Comparison of ENCODE assay signal across 1 cellular context in genomic region chr20:35619196-35620095, GRCh38.
TF ChIP-seq lines count a peak whose summit lies in the region.

No MANE protein-coding gene starts in this region.

TF ChIP-seq in HepG2, 621 proteins besides CTCF, POLR2A, EP300 and RAD21 (continued from another document and continues in another):
- peak; percentile 93 for TF ChIP-seq ARID4A (CRISPR knock-in tag; IDR thresholded peaks at IDR 0.05; ENCODE audit: borderline replicate concordance)
- no peak; the same call in 1 of the 2 replicates for TF ChIP-seq PRDM15 (CRISPR knock-in tag; IDR thresholded peaks at IDR 0.05)
- TF ChIP-seq ZNF670 (CRISPR knock-in tag; IDR thresholded peaks at IDR 0.05; ENCODE audit: borderline replicate concordance): peak; percentile 88; the same call in 1 of the 2 replicates
- peak; percentile 71; the same call in 1 of the 2 replicates for TF ChIP-seq NR2C2 (CRISPR knock-in tag; IDR thresholded peaks at IDR 0.05; ENCODE audit: borderline replicate concordance)
- no peak; the same call in 1 of the 2 replicates for TF ChIP-seq AHR (CRISPR knock-in tag; IDR thresholded peaks at IDR 0.05)
- TF ChIP-seq THAP11 (CRISPR knock-in tag; IDR thresholded peaks at IDR 0.05): peak; percentile 76
- TF ChIP-seq PBX3 (CRISPR knock-in tag; IDR thresholded peaks at IDR 0.05; ENCODE audit: borderline replicate concordance): peak; percentile 31; the same call in 1 of the 2 replicates
- no peak for TF ChIP-seq ATF6 (CRISPR knock-in tag; conservative IDR thresholded peaks at IDR 0.05)
- no peak for TF ChIP-seq ZNF3 (CRISPR knock-in tag; IDR thresholded peaks at IDR 0.05)
- peak; percentile 94 for TF ChIP-seq ZNF317 (CRISPR knock-in tag; IDR thresholded peaks at IDR 0.05)
- TF ChIP-seq TGIF2 (CRISPR knock-in tag; IDR thresholded peaks at IDR 0.05): 0 out of 2 replicates have a peak, but pooled peaks have one; percentile 20
- TF ChIP-seq KLF13 (CRISPR knock-in tag; IDR thresholded peaks at IDR 0.05): no peak
- no peak for TF ChIP-seq ZUFSP (CRISPR knock-in tag; IDR thresholded peaks at IDR 0.05; ENCODE audit: borderline replicate concordance)
- TF ChIP-seq SKIL (CRISPR knock-in tag; IDR thresholded peaks at IDR 0.05; ENCODE audit: borderline replicate concordance): 0 out of 2 replicates have a peak, but pooled peaks have one; percentile 28
- peak; percentile 86; the same call in 1 of the 2 replicates for TF ChIP-seq MTERF4 (CRISPR knock-in tag; IDR thresholded peaks at IDR 0.05)
- TF ChIP-seq NCOR1 (IDR thresholded peaks at IDR 0.05; ENCODE audit: borderline replicate concordance, low read length): peak; percentile 16; the same call in 1 of the 2 replicates
- TF ChIP-seq TFDP2 (CRISPR knock-in tag; IDR thresholded peaks at IDR 0.05): peak; percentile 95
- peak; percentile 68; the same call in 1 of the 2 replicates for TF ChIP-seq BATF2 (CRISPR knock-in tag; IDR thresholded peaks at IDR 0.05)
- TF ChIP-seq ZSCAN12 (CRISPR knock-in tag; IDR thresholded peaks at IDR 0.05): 0 out of 2 replicates have a peak, but pooled peaks have one; percentile 49
- TF ChIP-seq HNF1A (IDR thresholded peaks at IDR 0.05; ENCODE audit: low read depth): no peak
- TF ChIP-seq HNF1A (CRISPR knock-in tag; IDR thresholded peaks at IDR 0.05; ENCODE audit: borderline replicate concordance): peak; percentile 53; the same call in 1 of the 2 replicates
